ENCODE assay signal across 8 cellular contexts in the genomic region with DNA sequence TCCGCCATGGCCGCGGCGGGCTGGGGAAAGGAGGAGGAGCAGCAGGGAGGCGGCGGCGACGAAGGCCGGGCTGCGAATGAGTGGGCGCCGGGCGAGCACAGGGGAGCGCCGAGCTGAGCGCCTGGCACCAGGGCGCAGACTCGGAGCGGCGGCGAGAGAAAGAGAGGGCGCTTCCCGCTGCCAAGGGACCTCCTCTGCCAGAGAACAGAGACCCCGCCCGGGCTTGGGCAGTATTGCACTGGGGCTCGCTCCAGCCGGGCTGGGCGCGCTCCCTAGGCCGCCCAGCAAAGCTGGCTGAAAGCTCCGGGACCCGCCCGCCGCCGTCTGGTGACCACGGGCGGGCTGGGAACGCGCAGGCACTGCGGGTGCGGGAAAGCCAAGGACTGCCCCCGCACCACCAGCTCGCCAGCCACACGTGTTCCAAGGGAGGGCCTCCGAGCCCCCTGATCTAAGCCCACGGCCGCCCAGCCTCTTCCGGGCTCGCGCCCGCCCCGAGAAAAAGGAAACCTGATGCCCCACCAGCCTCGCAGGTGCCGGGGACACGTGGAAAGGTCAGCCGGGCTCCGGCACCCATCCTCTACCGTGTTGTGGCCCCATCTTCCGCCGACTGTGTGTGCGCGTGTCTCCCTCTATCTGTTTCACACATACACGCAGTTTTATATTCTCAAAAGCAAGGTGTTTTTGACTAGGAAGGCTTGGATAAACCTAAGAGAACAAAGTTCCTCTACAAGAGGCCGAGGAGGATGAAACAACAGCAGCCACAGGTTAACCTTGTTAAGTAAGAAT. TPM values are rescaled to one million over a fixed set of nuclear protein-coding genes. Genes with fewer than 3 reads are reported as not detected.
DNase-seq lines count a peak whose midpoint lies in the region; ATAC-seq and TF ChIP-seq lines count a peak whose summit lies in the region.

Gene CCDC6 (minus strand): TSS at position 140 of the 786 bp plus-strand sequence. CDS start 132 bp downstream, at position 8.

- peak within 1 kb of the TSS; percentile 92 for H3K4me2 ChIP-seq in mammary epithelial cell (ENCODE audit: insufficient read depth, low read depth, low read length)

- H3K9ac ChIP-seq in mammary epithelial cell (ENCODE audit: insufficient read depth, low read length) = peak within 1 kb of the TSS; percentile 94

- TF ChIP-seq CTCF in WERI-Rb-1 (IDR thresholded peaks at IDR 0.05; ENCODE audit: low read depth, low read length) = peak; percentile 84
- peak; percentile 49 to 76 for TF ChIP-seq CTCF in mammary epithelial cell (conservative IDR thresholded peaks at IDR 0.05 in 1 of 2, IDR thresholded peaks at IDR 0.05 in 1 of 2; ENCODE audit: extremely low read depth in 1 of 2, insufficient read depth in 1 of 2, low read depth in 1 of 2, low read length in 2 of 2)
- peak; percentile 84 to 95 (median 92) for TF ChIP-seq CTCF in spleen (IDR thresholded peaks at IDR 0.05 in 8 of 11, conservative IDR thresholded peaks at IDR 0.05 in 3 of 11)

- H3K27ac ChIP-seq in WERI-Rb-1 = peak within 1 kb of the TSS; percentile 92
- H3K27ac ChIP-seq in mammary epithelial cell (ENCODE audit: insufficient read depth, low read depth, low read length) = peak within 1 kb of the TSS; percentile 98
- H3K27ac ChIP-seq in spleen = peak within 1 kb of the TSS; percentile 91 to 96 (median 94)

- peak within 1 kb of the TSS; percentile 92 for H3K4me3 ChIP-seq in WERI-Rb-1 (ENCODE audit: low read depth, low read length)
- peak within 1 kb of the TSS; percentile 86 to 97 (median 97) for H3K4me3 ChIP-seq in mammary epithelial cell (replicated peaks in 1 of 3; ENCODE audit: insufficient read depth in 1 of 3, low read depth in 2 of 3, low read length in 3 of 3)
- peak within 1 kb of the TSS; percentile 75 to 96 (median 89) for H3K4me3 ChIP-seq in spleen

- H4K20me1 ChIP-seq in mammary epithelial cell (ENCODE audit: insufficient read depth, low read length) = no peaks in the 10 kb centered on the region

- peaks cover 53 to 66% of the 10 kb centered on the region in 2 donors for H3K4me1 Mint-ChIP-seq in immature natural killer cell

- BruUV-seq in mammary epithelial cell (replicated peaks; lab: Mats Ljungman, UMichigan) = no TSS peak

- intact Hi-C loops in mammary epithelial cell (cut with micrococcal nuclease) = loop anchor here (1.0 to 5.0 kb wide), 6 partner anchors 34 to 276 kb away; no protein-coding TSS in a partner anchor
- intact Hi-C loops in spleen (cut with DNase I; ENCODE audit: low total_unique reads) = loop anchor here (10.0 kb wide), 1 partner anchor 72 kb away; no protein-coding TSS in a partner anchor

- peaks cover 47% of the 10 kb centered on the region for H3K79me2 ChIP-seq in mammary epithelial cell (ENCODE audit: insufficient read depth, low read length)

- dilution Hi-C loops in mammary epithelial cell (cut with HindIII; ENCODE audit: low sequenced_read_pairs) = no loop called here

- H2AFZ ChIP-seq in mammary epithelial cell (ENCODE audit: low read depth, low read length) = peak within 1 kb of the TSS; percentile 86

- TF ChIP-seq POLR2A in spleen (IDR thresholded peaks at IDR 0.05) = peak; percentile 91 to 97 (median 94)

- H3K27ac Mint-ChIP-seq in immature natural killer cell = peak within 1 kb of the TSS; percentile 89 to 97 (median 96)

- no peaks in the 10 kb centered on the region; the same call in 1 of the 2 replicates for H3K36me3 ChIP-seq in WERI-Rb-1
- H3K36me3 ChIP-seq in mammary epithelial cell (ENCODE audit: insufficient read depth, low read length) = no peaks in the 10 kb centered on the region
- H3K36me3 ChIP-seq in spleen = peaks cover 0 to 11% (median 0%) of the 10 kb centered on the region in 6 donors

- peak within 1 kb of the TSS; percentile 95 to 97 (median 96) for H3K4me3 Mint-ChIP-seq in immature natural killer cell

- peak; percentile 93 for DNase-seq in AG08395 (ENCODE audit: low spot score)
- peak; percentile 57 for DNase-seq in NCI-H2196 treated with DMSO at 0.1 percent for 48 hours (lab: John Stamatoyannopoulos, UW; ENCODE audit: unreplicated experiment)
- peak; percentile 95 for DNase-seq in WERI-Rb-1
- peak; percentile 92 for DNase-seq in mammary epithelial cell
- DNase-seq in immature natural killer cell = peak; percentile 91 to 92 (median 91)
- peak; percentile 98 for DNase-seq in spleen

- no peaks in the 10 kb centered on the region for H3K9me3 Mint-ChIP-seq in immature natural killer cell

- H3K27me3 ChIP-seq in WERI-Rb-1 (ENCODE audit: insufficient read depth, low read depth, severe bottlenecking) (no peaks in the 10 kb centered on the region), mammary epithelial cell (ENCODE audit: insufficient read depth, low read length) (no peaks in the 10 kb centered on the region), spleen (replicated peaks in 1 of 7) (no peaks in the 10 kb centered on the region)

- H3K27me3 Mint-ChIP-seq in immature natural killer cell (ENCODE audit: low read depth in 3 of 3) = peaks cover 0 to 3% (median 2%) of the 10 kb centered on the region in 3 donors

- H3K9me3 ChIP-seq in WERI-Rb-1 (ENCODE audit: severe bottlenecking) = no peaks in the 10 kb centered on the region
- H3K9me3 ChIP-seq in mammary epithelial cell (replicated peaks; ENCODE audit: insufficient read depth, low read length) = no peaks in the 10 kb centered on the region
- H3K9me3 ChIP-seq in spleen = no peaks in the 10 kb centered on the region

- CTCF ChIA-PET in mammary epithelial cell (lab: Charles Lee; ENCODE audit: low non-redundant PET) = interaction anchor here (0.6 to 1.2 kb wide), 6 partner anchors 40 to 284 kb away, joined by 3 to 16 read pairs (median 4); no protein-coding TSS in a partner anchor

- H3K36me3 Mint-ChIP-seq in immature natural killer cell = no peaks in the 10 kb centered on the region

- WGBS in mammary epithelial cell (ENCODE audit: low coverage, missing lambda C conversion rate) = 0% methylated on average over 9 of the region's 64 CpGs
- WGBS in spleen, 5 donors = 0 to 1% (median 0%) methylated on average over 23 to 64 of the region's 64 CpGs

- in situ Hi-C loops in mammary epithelial cell (cut with MboI; ENCODE audit: low sequenced_read_pairs in 2 of 2) = loop anchor here in 1 of 2 donors (5.0 kb wide), 1 partner anchor 34 kb away; no protein-coding TSS in a partner anchor

- H3K4me1 ChIP-seq in mammary epithelial cell (ENCODE audit: insufficient read depth, low read length) (peaks cover 48% of the 10 kb centered on the region), spleen (peaks cover 23 to 69% (median 54%) of the 10 kb centered on the region in 6 donors)

- ATAC-seq in GM18873 (IDR thresholded peaks at IDR 0.05; ENCODE audit: low FRiP score, unreplicated experiment) (peak; percentile 77), HG03139 (IDR thresholded peaks at IDR 0.05; ENCODE audit: unreplicated experiment) (peak; percentile 84)

RNA-seq across cellular contexts. Expression of gene CCDC6, which starts in this region (rescaled TPM):
- total RNA-seq in mammary epithelial cell (10 to 100 TPM; 52.4 to 76.0 TPM), spleen (10 to 100 TPM; 29.3 to 55.1 (median 41.3) TPM)
- polyA plus RNA-seq in mammary epithelial cell (31.9 TPM), immature natural killer cell (1 to 10 TPM; 1.6 to 3.5 (median 1.8) TPM), spleen (10 to 100 TPM in 2 of 3 donors, 1 to 10 TPM in 1; 8.7 to 13.9 (median 13.7) TPM)
- 65.6 TPM for polyA minus RNA-seq in mammary epithelial cell

Comparison
In these comparisons a context has a peak if more than half of its experiments do, and no peak if none do; other contexts are left out.
1. Peak in every context shown above with its lines: DNase-seq, ATAC-seq, H3K4me3 ChIP-seq and H3K27ac ChIP-seq.